In genomic region chr7:92425311-92425947, GRCh38 we compare ENCODE assay signal across 13 cellular contexts. TPM values are rescaled to one million over a fixed set of nuclear protein-coding genes. Genes with fewer than 3 reads are reported as not detected.
DNase-seq lines count a peak whose midpoint lies in the region; ATAC-seq, FAIRE-seq and TF ChIP-seq lines count a peak whose summit lies in the region.
"Had no signal": no experiment of that assay in that cellular context is flagged by ENCODE, and none has a peak within 500 bp of the region (broad histone marks: within the 10 kb centered on the region; RNA-seq: fewer than 3 reads in every experiment).

No MANE protein-coding gene starts in this region.

- H3K4me3 ChIP-seq in OCI-LY7 (ENCODE audit: low read depth, low read length, poor library complexity, severe bottlenecking) (no peak overlapping the region), duodenal mucosa (ENCODE audit: low read depth in 1 of 2, low read length in 2 of 2) (peak overlapping the region; percentile 49 to 54)
- H3K4me3 ChIP-seq: ovary had no signal

- BruUV-seq in OCI-LY7 (replicated peaks; lab: Mats Ljungman, UMichigan), result no TSS peak

- H3K79me2 ChIP-seq in OCI-LY7 (ENCODE audit: insufficient read depth, low read depth, low read length), result no peaks in the 10 kb centered on the region

- no peak overlapping the region for H3K27ac Mint-ChIP-seq in activated naive CD4-positive, alpha-beta T cell treated with anti-CD3 and anti-CD28 coated beads, Interleukin-2, amount 10 ng/mL, durations not matched to agents 7 days and 5 days

- H3K27ac ChIP-seq in OCI-LY7 (ENCODE audit: low read depth, low read length, poor library complexity, severe bottlenecking) (no peak overlapping the region), duodenal mucosa (ENCODE audit: low read depth, low read length) (no peak overlapping the region)
- H3K27ac ChIP-seq: epithelial cell of prostate, ovary, WERI-Rb-1 had no signal

- CTCF ChIA-PET in activated naive CD4-positive, alpha-beta T cell treated with anti-CD3 and anti-CD28 coated beads, Interleukin-2, amount 10 ng/mL, durations not matched to agents 7 days and 5 days (lab: Charles Lee), result interaction anchor here (0.6 to 4.7 kb wide), 7 partner anchors 21 to 1129 kb away, joined by 3 to 63 read pairs (median 3); partner anchors contain the start of genes GATAD1, PEX1 and RBM48
- CTCF ChIA-PET in OCI-LY7 (lab: Charles Lee; ENCODE audit: unreplicated experiment), result no interaction called here

- H3K27me3 ChIP-seq in duodenal mucosa (ENCODE audit: control insufficient read depth in 1 of 2, insufficient read depth in 2 of 2, low read length in 2 of 2), result peaks cover 0 to 4% of the 10 kb centered on the region in 2 donors
- H3K27me3 ChIP-seq: ovary had no signal

- POLR2A ChIA-PET in OCI-LY7 (lab: Charles Lee), result no interaction called here

- H3K4me1 ChIP-seq in OCI-LY7 (ENCODE audit: insufficient read depth, low read length, poor library complexity, severe bottlenecking) (peaks cover 5% of the 10 kb centered on the region), duodenal mucosa (ENCODE audit: control insufficient read depth in 1 of 2, insufficient read depth in 2 of 2, low read length in 2 of 2) (peaks cover 0 to 16% of the 10 kb centered on the region in 2 donors)

- H3K9ac ChIP-seq in duodenal mucosa (ENCODE audit: low read depth in 1 of 2, low read length in 2 of 2), result peak overlapping the region in 1 of 2 donors; percentile 38

- H3K36me3 ChIP-seq in OCI-LY7 (ENCODE audit: insufficient read depth, low read length) (no peaks in the 10 kb centered on the region), duodenal mucosa (ENCODE audit: control insufficient read depth in 1 of 2, insufficient read depth in 2 of 2, low read length in 2 of 2) (no peaks in the 10 kb centered on the region)
- H3K36me3 ChIP-seq: ovary, WERI-Rb-1 had no signal

- ATAC-seq in GM18502 (IDR thresholded peaks at IDR 0.05; ENCODE audit: poor library complexity, unreplicated experiment), result no peak
- no peak for ATAC-seq in Right ventricle myocardium inferior

- no peak overlapping the region for H2AFZ ChIP-seq in OCI-LY7 (ENCODE audit: low read length)

- FAIRE-seq in urothelium cell line (lab: Jason Lieb, UNC), result no peak

- peak overlapping the region; percentile 17; the same call in 1 of the 2 replicates for H3K4me2 ChIP-seq in OCI-LY7 (ENCODE audit: low read length)

- peaks cover 20% of the 10 kb centered on the region for H3K4me1 Mint-ChIP-seq in activated naive CD4-positive, alpha-beta T cell treated with anti-CD3 and anti-CD28 coated beads, Interleukin-2, amount 10 ng/mL, durations not matched to agents 7 days and 5 days

- TF ChIP-seq CTCF in OCI-LY7 (conservative IDR thresholded peaks at IDR 0.05; ENCODE audit: low read length), result no peak

- H4K20me1 ChIP-seq in OCI-LY7 (ENCODE audit: insufficient read depth, low read length), result no peaks in the 10 kb centered on the region

- no peaks in the 10 kb centered on the region for H3K9me3 ChIP-seq in OCI-LY7 (ENCODE audit: low read length)
- H3K9me3 ChIP-seq in duodenal mucosa (ENCODE audit: control insufficient read depth in 1 of 2, low read length in 2 of 2), result no peaks in the 10 kb centered on the region
- H3K9me3 ChIP-seq: ovary had no signal

- no peaks in the 10 kb centered on the region for H3K36me3 Mint-ChIP-seq in activated naive CD4-positive, alpha-beta T cell treated with anti-CD3 and anti-CD28 coated beads, Interleukin-2, amount 10 ng/mL, durations not matched to agents 7 days and 5 days

- no peak overlapping the region for H3K4me3 Mint-ChIP-seq in activated naive CD4-positive, alpha-beta T cell treated with anti-CD3 and anti-CD28 coated beads, Interleukin-2, amount 10 ng/mL, durations not matched to agents 7 days and 5 days

- intact Hi-C loops in OCI-LY7 (cut with micrococcal nuclease; ENCODE audit: unreplicated experiment) (no loop called here), Right ventricle myocardium inferior (cut with DNase I) (loop anchor here (2.0 kb wide), 1 partner anchor 629 kb away; no protein-coding TSS in a partner anchor), posterior vena cava (cut with DNase I) (no loop called here)

- H3K9me3 Mint-ChIP-seq in activated naive CD4-positive, alpha-beta T cell treated with anti-CD3 and anti-CD28 coated beads, Interleukin-2, amount 10 ng/mL, durations not matched to agents 7 days and 5 days, result no peaks in the 10 kb centered on the region

- DNase-seq in activated naive CD4-positive, alpha-beta T cell treated with anti-CD3 and anti-CD28 coated beads, Interleukin-2, amount 10 ng/mL, durations not matched to agents 7 days and 5 days, result peak; percentile 32
- no peak for DNase-seq in activated naive CD4-positive, alpha-beta T cell treated with Interleukin-2 at 50 U/mL for 16 hours
- DNase-seq in OCI-LY7 (ENCODE audit: low spot score), result no peak
- peak; percentile 61 for DNase-seq in urothelium cell line (ENCODE audit: low spot score)
- DNase-seq in Right ventricle myocardium inferior (ENCODE audit: missing footprints), result no peak
- no peak for DNase-seq in posterior vena cava (ENCODE audit: low spot score)

- peaks cover 31% of the 10 kb centered on the region for H3K27me3 Mint-ChIP-seq in activated naive CD4-positive, alpha-beta T cell treated with anti-CD3 and anti-CD28 coated beads, Interleukin-2, amount 10 ng/mL, durations not matched to agents 7 days and 5 days

- H3K9me2 ChIP-seq in OCI-LY7 (ENCODE audit: insufficient read depth, low read length), result no peaks in the 10 kb centered on the region

RNA-seq across cellular contexts. Expression of gene GATAD1, which starts 21.9 kb away (rescaled TPM):
- total RNA-seq in OCI-LY7 (2014; rRNA removed; shearing (Covaris generic)), result 15.5 and 19.6 TPM in 2 replicates
- 37.9 and 47.3 TPM in 2 replicates for total RNA-seq in OCI-LY7 (2022)
- total RNA-seq in Right ventricle myocardium inferior, result 11.8 TPM
- total RNA-seq in posterior vena cava, result 10 to 100 TPM; 26.2 to 29.6 TPM

RNA-seq across cellular contexts. Expression of gene ERVW-1, which starts 52.3 kb away (rescaled TPM):
- total RNA-seq in OCI-LY7 (2014; rRNA removed; shearing (Covaris generic)), result not detected in 2 replicates
- not detected in 2 replicates for total RNA-seq in OCI-LY7 (2022)
- total RNA-seq in Right ventricle myocardium inferior, result not detected
- not detected for total RNA-seq in posterior vena cava
- total RNA-seq: kidney epithelial cell, MCF 10A, ovary had no signal

Comparison
In these comparisons a context has a peak if more than half of its experiments do, and no peak if none do; other contexts are left out.
1. DNase-seq: peak in activated naive CD4-positive, alpha-beta T cell treated with anti-CD3 and anti-CD28 coated beads, Interleukin-2, amount 10 ng/mL, durations not matched to agents 7 days and 5 days (single experiment) and urothelium cell line (single experiment); none in activated naive CD4-positive, alpha-beta T cell treated with Interleukin-2 at 50 U/mL for 16 hours (single experiment), OCI-LY7 (single experiment), Right ventricle myocardium inferior (single experiment) and posterior vena cava (single experiment).